Comparison of ENCODE assay signal across 36 cellular contexts in the genomic region with DNA sequence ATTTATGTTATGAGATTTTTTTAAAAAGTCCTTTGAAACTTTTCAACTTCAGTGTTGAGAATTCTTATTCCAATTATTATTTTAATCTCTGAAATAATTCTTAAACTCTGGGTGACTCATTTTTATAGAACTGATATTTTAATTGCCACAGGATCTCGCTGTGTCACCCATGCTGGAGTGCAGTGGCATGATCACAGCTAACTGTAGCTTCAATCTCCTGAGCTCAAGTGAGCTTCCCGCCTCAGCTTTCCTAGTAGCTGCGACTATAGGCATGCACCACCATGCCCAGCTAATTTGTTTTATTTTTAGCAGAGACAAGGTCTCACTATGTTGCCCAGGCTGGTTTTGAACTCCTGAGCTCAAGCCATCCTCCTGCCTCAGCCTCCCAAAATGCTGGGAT.
"Had no signal": no experiment of that assay in that cellular context is flagged by ENCODE, and none has a peak within 500 bp of the region (broad histone marks: within the 10 kb centered on the region; RNA-seq: fewer than 3 reads in every experiment).

No MANE protein-coding gene starts in this region.

- H3K4me2 ChIP-seq: KMS-11 had no signal

- H3K9me3 ChIP-seq: MG63 had no signal

- H3K4me3 ChIP-seq: MG63 had no signal

- H3K27ac ChIP-seq: KMS-11 had no signal

- DNase-seq: Karpas-422, Kasumi-1, KG1, MG63, MM.1S, MV-4-11, NCI-H1048, NCI-H1092, NCI-H1092 treated with DMSO at 0.1 percent for 48 hours, NCI-H1105, NCI-H1105 treated with DMSO at 0.1 percent for 48 hours, NCI-H1417, NCI-H1417 treated with DMSO at 0.1 percent for 48 hours, NCI-H1436, NCI-H1436 treated with DMSO at 0.1 percent for 48 hours, NCI-H146, NCI-H1694, NCI-H1694 treated with DMSO at 0.1 percent for 48 hours, NCI-H187, NCI-H187 treated with DMSO at 0.1 percent for 48 hours, NCI-H1930, NCI-H2029, NCI-H2029 treated with DMSO at 0.1 percent for 48 hours, NCI-H2081, NCI-H2081 treated with DMSO at 0.1 percent for 48 hours, NCI-H2107, NCI-H2171, NCI-H2171 treated with DMSO at 0.1 percent for 48 hours, NCI-H2227 treated with DMSO at 0.1 percent for 48 hours, NCI-H226, NCI-H345, NCI-H446, NCI-H446 treated with DMSO at 0.1 percent for 48 hours, NCI-H510A, NCI-H510A treated with DMSO at 0.1 percent for 48 hours had no signal

- H3K27me3 ChIP-seq: MG63 had no signal
